29 cellular contexts compared by ENCODE assay signal in the genomic region with DNA sequence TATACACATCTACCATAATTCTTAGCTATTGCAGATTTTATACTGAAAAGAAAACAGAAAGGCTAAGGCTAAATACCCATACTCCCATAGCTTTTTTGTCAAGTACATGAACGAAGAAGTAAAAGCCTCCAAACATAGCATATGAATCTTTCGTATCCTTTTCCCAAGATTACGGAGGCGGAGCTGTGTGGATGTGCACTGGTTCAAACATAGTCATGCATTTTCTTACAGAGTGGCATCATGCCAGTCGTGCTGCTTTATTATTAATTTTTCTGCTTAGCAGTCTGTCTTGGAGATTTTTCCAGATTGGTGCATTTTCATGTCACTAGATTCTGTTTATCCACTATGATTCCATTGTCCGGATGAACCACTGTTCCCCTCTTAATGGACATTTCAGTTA.
"Had no signal": no experiment of that assay in that cellular context is flagged by ENCODE, and none has a peak within 500 bp of the region (broad histone marks: within the 10 kb centered on the region; RNA-seq: fewer than 3 reads in every experiment).

No MANE protein-coding gene starts in this region.

- ATAC-seq: activated naive CD4-positive, alpha-beta T cell treated with anti-CD3 and anti-CD28 coated beads, Interleukin-2, amount 50 U/mL, for 72 hours; activated T-cell treated with anti-CD3 and anti-CD28 coated beads, Interleukin-2, amount 50 U/mL, for 72 hours; body of pancreas; effector memory CD8-positive, alpha-beta T cell; foreskin keratinocyte; WTC11 had no signal

- H3K4me1 ChIP-seq: adrenal gland, body of pancreas, breast epithelium, esophagus muscularis mucosa, foreskin keratinocyte had no signal

- H3K9me3 ChIP-seq: adrenal gland, body of pancreas, breast epithelium, esophagus muscularis mucosa, gastrocnemius medialis had no signal

- H3K27ac ChIP-seq: adrenal gland, body of pancreas, breast epithelium, cardiac muscle cell, coronary artery, esophagus muscularis mucosa, foreskin keratinocyte, heart left ventricle had no signal

- H3K4me3 ChIP-seq: adrenal gland, body of pancreas, breast epithelium, cardiac muscle cell, coronary artery, dorsolateral prefrontal cortex, esophagus muscularis mucosa, gastrocnemius medialis, heart left ventricle had no signal

- H3K27me3 ChIP-seq: adrenal gland, body of pancreas, breast epithelium, cardiac muscle cell, gastrocnemius medialis had no signal

- DNase-seq: activated CD4-positive, alpha-beta memory T cell treated with anti-CD3 and anti-CD28 coated beads, Interleukin-2, amount 10 ng/mL, durations not matched to agents 7 days and 5 days; activated CD4-positive, alpha-beta T cell treated with anti-CD3 and anti-CD28 coated beads for 1 hour; activated CD4-positive, alpha-beta T cell treated with anti-CD3 and anti-CD28 coated beads for 4 hours; activated CD4-positive, alpha-beta T cell treated with anti-CD3 and anti-CD28 coated beads, Interleukin-2, amount 10 ng/mL, durations not matched to agents 7 days and 5 days; activated CD4-positive, alpha-beta T cell treated with anti-CD3 and anti-CD28 coated beads, Interleukin-2, amount 50 U/mL, for 4 hours; activated CD8-positive, alpha-beta memory T cell treated with anti-CD3 and anti-CD28 coated beads, Interleukin-2, amount 50 U/mL, for 48 hours; activated gamma-delta T cell; activated naive CD4-positive, alpha-beta T cell; activated naive CD4-positive, alpha-beta T cell treated with anti-CD3 and anti-CD28 coated beads, Interleukin-2, amount 10 ng/mL, durations not matched to agents 7 days and 5 days; activated T-cell treated with anti-CD3 and anti-CD28 coated beads for 4 hours; activated T-cell treated with anti-CD3 and anti-CD28 coated beads, Interleukin-2, amount 50 U/mL, for 24 hours; activated T-cell treated with anti-CD3 and anti-CD28 coated beads, Interleukin-2, amount 50 U/mL, for 72 hours; adrenal gland; body of pancreas; central memory CD4-positive, alpha-beta T cell; dorsolateral prefrontal cortex; effector memory CD8-positive, alpha-beta T cell; erythroblast; foreskin keratinocyte; glutamatergic neuron; heart left ventricle; T-helper 2 cell had no signal

- H3K36me3 ChIP-seq: adrenal gland, breast epithelium, cardiac muscle cell, esophagus muscularis mucosa, gastrocnemius medialis, heart left ventricle had no signal
